Comparison of ENCODE assay signal across 26 cellular contexts in genomic region chr18:9421096-9421495, GRCh38. TPM values are rescaled to one million over a fixed set of nuclear protein-coding genes. Genes with fewer than 3 reads are reported as not detected.
DNase-seq lines count a peak whose midpoint lies in the region; ATAC-seq, FAIRE-seq and TF ChIP-seq lines count a peak whose summit lies in the region.
"Had no signal": no experiment of that assay in that cellular context is flagged by ENCODE, and none has a peak within 500 bp of the region (broad histone marks: within the 10 kb centered on the region; RNA-seq: fewer than 3 reads in every experiment).

No MANE protein-coding gene starts in this region.

- H3K9me3 Mint-ChIP-seq in osteocyte (ENCODE audit: unreplicated experiment): no peaks in the 10 kb centered on the region
- H3K9me3 Mint-ChIP-seq: CD14-positive monocyte; CD4-positive, alpha-beta memory T cell; CD8-positive, alpha-beta memory T cell had no signal

- H3K27me3 ChIP-seq in H1 (replicated peaks in 1 of 4; ENCODE audit: control insufficient read depth in 3 of 4, extremely low read depth in 1 of 4, insufficient read depth in 3 of 4, low read length in 3 of 4): no peaks in the 10 kb centered on the region
- H3K27me3 ChIP-seq: BE2C, BLaER1 had no signal

- no peak overlapping the region for H2BK12ac ChIP-seq in H1 (ENCODE audit: low read depth, low read length)

- WGBS in H1 (ENCODE audit: extremely low coverage in 1 of 2, insufficient coverage in 1 of 2, insufficient read length in 1 of 2, insufficient replicate concordance in 2 of 2, low coverage in 1 of 2, low lambda C conversion rate in 2 of 2, missing lambda C conversion rate in 1 of 2), 2 experiments: 87% methylated on average over 5 of the region's 5 CpGs; no CpG with 5 or more reads in 1 of the 2 experiments

- H3K18ac ChIP-seq in H1 (ENCODE audit: extremely low read depth, low read length): no peak overlapping the region

- H3K4me1 Mint-ChIP-seq in osteocyte (ENCODE audit: unreplicated experiment): peaks cover 23% of the 10 kb centered on the region
- H3K4me1 Mint-ChIP-seq: CD14-positive monocyte; CD4-positive, alpha-beta memory T cell; CD4-positive, CD25-positive, alpha-beta regulatory T cell; CD8-positive, alpha-beta memory T cell had no signal

- H4K8ac ChIP-seq in H1 (ENCODE audit: extremely low read depth, insufficient read depth, low read length): no peak overlapping the region

- no peak overlapping the region for H4K5ac ChIP-seq in H1 (ENCODE audit: insufficient read length, low read depth, low read length)

- intact Hi-C loops in mucosa of descending colon (cut with DNase I, micrococcal nuclease): no loop called here

- no peak overlapping the region for H2BK5ac ChIP-seq in H1 (ENCODE audit: low read depth, low read length)

- no peak for DNase-seq in H1 (ENCODE audit: low read depth in 1 of 2, low spot score in 2 of 2)
- DNase-seq in osteocyte (ENCODE audit: extremely low spot score, unreplicated experiment): peak; percentile 57
- no peak for DNase-seq in NCI-H69 (lab: John Stamatoyannopoulos, UW)
- no peak for DNase-seq in mucosa of descending colon
- DNase-seq: 8988T; ACHN; BE2C; C1 segment of cervical spinal cord; CD4-positive, alpha-beta memory T cell; CD4-positive, CD25-positive, alpha-beta regulatory T cell; CD8-positive, alpha-beta memory T cell; COR-L47; DMS 273 treated with DMSO at 0.1 percent for 48 hours; DMS153; DMS53; DMS79; DND-41; EL; GDM1 had no signal

- TF ChIP-seq POLR2A in H1 (IDR thresholded peaks at IDR 0.05; ENCODE audit: control extremely low read depth in 1 of 2, low read depth in 2 of 2, low read length in 2 of 2): no peak

- no peaks in the 10 kb centered on the region for H3K36me3 Mint-ChIP-seq in osteocyte (ENCODE audit: unreplicated experiment)
- H3K36me3 Mint-ChIP-seq: CD14-positive monocyte; CD4-positive, alpha-beta memory T cell; CD4-positive, CD25-positive, alpha-beta regulatory T cell; CD8-positive, alpha-beta memory T cell had no signal

- 0 out of 2 replicates have a peak overlapping the region, but pooled peaks have one; percentile 18 for H2BK20ac ChIP-seq in H1 (ENCODE audit: low read length)

- H3K4ac ChIP-seq in H1 (replicated peaks; ENCODE audit: insufficient read length, low read depth, low read length): no peak overlapping the region

- no peak overlapping the region for H2BK120ac ChIP-seq in H1 (replicated peaks; ENCODE audit: low read depth, low read length)

- no peaks in the 10 kb centered on the region for H3K27me3 Mint-ChIP-seq in osteocyte (ENCODE audit: unreplicated experiment)
- H3K27me3 Mint-ChIP-seq: CD8-positive, alpha-beta memory T cell had no signal

- no peak overlapping the region for H3K4me3 ChIP-seq in H1 (ENCODE audit: extremely low read depth in 1 of 4, insufficient read depth in 2 of 4, low read depth in 3 of 4, low read length in 4 of 4)
- no peak overlapping the region for H3K4me3 ChIP-seq in mucosa of descending colon
- H3K4me3 ChIP-seq: BLaER1, GM12878 had no signal

- POLR2A ChIA-PET in H1 (lab: Charles Lee; ENCODE audit: partially characterized antibody): no interaction called here

- no peak overlapping the region for H3K27ac ChIP-seq in H1 (ENCODE audit: low read depth, low read length)
- H3K27ac ChIP-seq: BLaER1 had no signal

- no peak for TF ChIP-seq EP300 in H1 (IDR thresholded peaks at IDR 0.05; ENCODE audit: borderline replicate concordance in 1 of 2, low read depth in 2 of 2, low read length in 2 of 2)

- H3K9me3 ChIP-seq in H1 (ENCODE audit: insufficient read depth in 2 of 2, low read depth in 1 of 2, low read length in 1 of 2): no peaks in the 10 kb centered on the region
- no peaks in the 10 kb centered on the region for H3K9me3 ChIP-seq in mucosa of descending colon
- H3K9me3 ChIP-seq: BE2C had no signal

- H3K36me3 ChIP-seq in H1 (ENCODE audit: control insufficient read depth in 2 of 4, insufficient read depth in 4 of 4, low read length in 3 of 4) (no peaks in the 10 kb centered on the region), mucosa of descending colon (ENCODE audit: low read depth) (no peaks in the 10 kb centered on the region)
- H3K36me3 ChIP-seq: BE2C, BLaER1 had no signal

- H3K4me1 ChIP-seq in H1 (replicated peaks in 1 of 4; ENCODE audit: control insufficient read depth in 3 of 4, insufficient read depth in 4 of 4, low read length in 3 of 4): peaks cover 0 to 4% (median 0%) of the 10 kb centered on the region in 4 experiments; a peak in 2 of 7 replicates
- no peaks in the 10 kb centered on the region for H3K4me1 ChIP-seq in mucosa of descending colon (ENCODE audit: low read depth)
- H3K4me1 ChIP-seq: BE2C had no signal

- no peak overlapping the region for H3K4me2 ChIP-seq in H1 (ENCODE audit: insufficient read depth in 1 of 2, low read depth in 2 of 2, low read length in 2 of 2)
- H3K4me2 ChIP-seq: BLaER1 had no signal

- H2AFZ ChIP-seq in H1 (ENCODE audit: low read length): no peak overlapping the region

- CTCF ChIA-PET in H1 (lab: Charles Lee; ENCODE audit: partially characterized antibody): interaction anchor here (0.6 to 1.8 kb wide), 2 partner anchors 55 to 94 kb away, joined by 3 to 6 read pairs; no protein-coding TSS in a partner anchor

- H3K9ac ChIP-seq in H1 (replicated peaks in 1 of 4; ENCODE audit: extremely low read depth in 1 of 4, low read depth in 3 of 4, low read length in 3 of 4): no peak overlapping the region
- H3K9ac ChIP-seq: BLaER1 had no signal

- no peak for ATAC-seq in HG03520 (IDR thresholded peaks at IDR 0.05; ENCODE audit: unreplicated experiment)
- ATAC-seq in mucosa of descending colon: no peak
- ATAC-seq: GM12878 had no signal

- no peak overlapping the region for H3K56ac ChIP-seq in H1 (replicated peaks; ENCODE audit: insufficient read length, low read depth, low read length)

- no peak overlapping the region for H4K91ac ChIP-seq in H1 (replicated peaks; ENCODE audit: insufficient read length, low read length)

- H3K79me2 ChIP-seq in H1 (ENCODE audit: control insufficient read depth in 1 of 2, insufficient read depth in 2 of 2, low read length in 2 of 2): no peaks in the 10 kb centered on the region

- no peaks in the 10 kb centered on the region for H3K79me1 ChIP-seq in H1 (ENCODE audit: low read depth, low read length)

- no peak for FAIRE-seq in H1 (lab: Jason Lieb, UNC)
- FAIRE-seq: A204.1, GM12878, GM12892, GM18507 had no signal

- H3K23me2 ChIP-seq in H1 (ENCODE audit: low read depth, low read length): no peaks in the 10 kb centered on the region; the same call in 1 of the 2 replicates

- TF ChIP-seq CTCF in H1 (IDR thresholded peaks at IDR 0.05; ENCODE audit: control extremely low read depth in 1 of 3, insufficient read depth in 1 of 3, low read depth in 1 of 3, low read length in 3 of 3): no peak
- TF ChIP-seq CTCF in osteocyte (IDR thresholded peaks at IDR 0.05): no peak
- no peak for TF ChIP-seq CTCF in mucosa of descending colon (IDR thresholded peaks at IDR 0.05)

- no peak overlapping the region for H3K14ac ChIP-seq in H1 (ENCODE audit: insufficient read length)

- H2AK5ac ChIP-seq in H1 (ENCODE audit: low read depth, low read length): no peak overlapping the region

- H3K4me3 Mint-ChIP-seq in osteocyte (ENCODE audit: unreplicated experiment): no peak overlapping the region
- H3K4me3 Mint-ChIP-seq: CD14-positive monocyte; CD4-positive, alpha-beta memory T cell; CD8-positive, alpha-beta memory T cell had no signal

- H3K23ac ChIP-seq in H1 (ENCODE audit: insufficient read length): no peak overlapping the region

- TF ChIP-seq RAD21 in H1 (IDR thresholded peaks at IDR 0.05 in 1 of 2, conservative IDR thresholded peaks at IDR 0.05 in 1 of 2; ENCODE audit: low read depth in 2 of 2, low read length in 2 of 2): no peak

- no peaks in the 10 kb centered on the region for H4K20me1 ChIP-seq in H1 (replicated peaks in 1 of 2; ENCODE audit: control insufficient read depth in 1 of 2, insufficient read depth in 2 of 2, low read length in 2 of 2)
- H4K20me1 ChIP-seq: BLaER1 had no signal

- H2BK15ac ChIP-seq in H1 (ENCODE audit: low read length): no peak overlapping the region

- no peak overlapping the region for H3K27ac Mint-ChIP-seq in osteocyte (ENCODE audit: unreplicated experiment)
- H3K27ac Mint-ChIP-seq: CD14-positive monocyte; CD4-positive, alpha-beta memory T cell; CD4-positive, CD25-positive, alpha-beta regulatory T cell; CD8-positive, alpha-beta memory T cell had no signal

TF ChIP-seq in H1, 55 proteins besides CTCF, POLR2A, EP300 and RAD21:
- no peak for TF ChIP-seq FOSL1 (IDR thresholded peaks at IDR 0.05; ENCODE audit: insufficient read depth, low read depth, low read length)
- no peak for TF ChIP-seq POLR2AphosphoS5 (IDR thresholded peaks at IDR 0.05; ENCODE audit: low read depth, low read length)
- no peak for TF ChIP-seq SAP30 (IDR thresholded peaks at IDR 0.05; ENCODE audit: insufficient read depth, insufficient replicate concordance, low read length)
- no peak for TF ChIP-seq CREB1 (IDR thresholded peaks at IDR 0.05)
- no peak for TF ChIP-seq RXRA (IDR thresholded peaks at IDR 0.05; ENCODE audit: insufficient read depth, low read depth, low read length)
- no peak for TF ChIP-seq PHF8 (conservative IDR thresholded peaks at IDR 0.05; ENCODE audit: low read depth, low read length)
- no peak for TF ChIP-seq HDAC6 (IDR thresholded peaks at IDR 0.05; ENCODE audit: low read depth, low read length)
- TF ChIP-seq SP1 (IDR thresholded peaks at IDR 0.05; ENCODE audit: low read depth, low read length): no peak
- TF ChIP-seq SRF (IDR thresholded peaks at IDR 0.05; ENCODE audit: low read depth, low read length): no peak
- TF ChIP-seq CHD1 (IDR thresholded peaks at IDR 0.05; ENCODE audit: low read depth, low read length): no peak

RNA-seq across cellular contexts. Expression of gene RALBP1, which starts 54.2 kb away (rescaled TPM):
- 64.7 and 67.8 TPM in 2 replicates for total RNA-seq in H1 (2021; fragmentation: NEBNext Ultra II Directional; extraction: Animal tissue kit (Norgen Biotek cat#: 25700))
- polyA plus RNA-seq in H1 (2011; rRNA removed): 40.3 and 42.8 TPM in 2 replicates
- polyA plus RNA-seq in H1 (2011; cell fraction: cytosol; rRNA removed): 46.5 TPM
- polyA plus RNA-seq in H1 (2011; cell fraction: nucleus; rRNA removed): 43.6 TPM
- polyA plus RNA-seq in H1 (2012, experiment 1 of 2): 34.3 to 48.0 TPM (median 38.9 TPM) in 4 replicates
- 8.3 TPM for polyA plus RNA-seq in H1 (2012, experiment 2 of 2)
- 90.1 TPM for polyA plus RNA-seq in H1 (2013, experiment 1 of 2)
- polyA plus RNA-seq in H1 (2013, experiment 2 of 2): 95.5 TPM
- 24.6 and 32.4 TPM in 2 replicates for polyA minus RNA-seq in H1 (2011; rRNA and poly(A)+ RNA removed)
- 27.4 TPM for polyA minus RNA-seq in H1 (2011; cell fraction: cytosol; rRNA and poly(A)+ RNA removed)
- polyA minus RNA-seq in H1 (2011; cell fraction: nucleus; rRNA and poly(A)+ RNA removed): 31.5 TPM
- 48.3 and 50.9 TPM in 2 replicates for total RNA-seq in osteocyte
- 10 to 100 TPM; 51.1 to 80.3 (median 51.1) TPM for total RNA-seq in mucosa of descending colon
